Comparison of ENCODE assay signal across 9 cellular contexts in genomic region chr10:110083884-110084283, GRCh38.
DNase-seq lines count a peak whose midpoint lies in the region; ATAC-seq, FAIRE-seq and TF ChIP-seq lines count a peak whose summit lies in the region.
"Had no signal": no experiment of that assay in that cellular context is flagged by ENCODE, and none has a peak within 500 bp of the region (broad histone marks: within the 10 kb centered on the region; RNA-seq: fewer than 3 reads in every experiment).

No MANE protein-coding gene starts in this region.

- H3K9me3 ChIP-seq in H1 (ENCODE audit: insufficient read depth in 2 of 2, low read depth in 1 of 2, low read length in 1 of 2): no peaks in the 10 kb centered on the region
- H3K9me3 ChIP-seq in pancreas: no peaks in the 10 kb centered on the region
- H3K9me3 ChIP-seq: BLaER1 had no signal

- CTCF ChIA-PET in H1 (lab: Charles Lee; ENCODE audit: partially characterized antibody): interaction anchor here (0.6 to 4.7 kb wide), 4 partner anchors 10 to 200 kb away, joined by 3 to 16 read pairs (median 3); no protein-coding TSS in a partner anchor

- no peak overlapping the region for H3K14ac ChIP-seq in H1 (ENCODE audit: insufficient read length)

- no peaks in the 10 kb centered on the region for H3K79me1 ChIP-seq in H1 (ENCODE audit: low read depth, low read length)

- H2BK20ac ChIP-seq in H1 (ENCODE audit: low read length): no peak overlapping the region

- H3K4me1 Mint-ChIP-seq in T-helper 2 cell treated with Interferon-gamma antibody and Interleukin-4, amounts not matched to agents 5 μg/mL and 100 μg/mL, for 36 hours (ENCODE audit: low read depth): peaks cover 74% of the 10 kb centered on the region

- H2BK5ac ChIP-seq in H1 (ENCODE audit: low read depth, low read length): no peak overlapping the region

- peaks cover 4% of the 10 kb centered on the region for H3K9me3 Mint-ChIP-seq in T-helper 2 cell treated with Interferon-gamma antibody and Interleukin-4, amounts not matched to agents 5 μg/mL and 100 μg/mL, for 36 hours

- H3K56ac ChIP-seq in H1 (replicated peaks; ENCODE audit: insufficient read length, low read depth, low read length): no peak overlapping the region

- no peak for TF ChIP-seq CTCF in H1 (IDR thresholded peaks at IDR 0.05; ENCODE audit: control extremely low read depth in 1 of 3, insufficient read depth in 1 of 3, low read depth in 1 of 3, low read length in 3 of 3)
- TF ChIP-seq CTCF in pancreas (IDR thresholded peaks at IDR 0.05): no peak

- H3K4me3 Mint-ChIP-seq in T-helper 2 cell treated with Interferon-gamma antibody and Interleukin-4, amounts not matched to agents 5 μg/mL and 100 μg/mL, for 36 hours: no peak overlapping the region

- H4K5ac ChIP-seq in H1 (ENCODE audit: insufficient read length, low read depth, low read length): peak overlapping the region; percentile 29

- TF ChIP-seq EP300 in H1 (IDR thresholded peaks at IDR 0.05; ENCODE audit: borderline replicate concordance in 1 of 2, low read depth in 2 of 2, low read length in 2 of 2): no peak

- DNase-seq in T-helper 2 cell treated with Interferon-gamma antibody and Interleukin-4, amounts not matched to agents 5 μg/mL and 100 μg/mL, for 36 hours (ENCODE audit: low spot score): no peak
- DNase-seq in T-helper 2 cell: no peak
- DNase-seq in NCI-H2227 (lab: John Stamatoyannopoulos, UW; ENCODE audit: unreplicated experiment): peak; percentile 1
- DNase-seq in H1 (ENCODE audit: low read depth in 1 of 2, low spot score in 2 of 2): no peak
- no peak for DNase-seq in pancreas
- DNase-seq in AG20443 (ENCODE audit: low spot score): no peak
- DNase-seq in stimulated activated naive CD4-positive, alpha-beta T cell treated with Interleukin-2 at 50 U/mL for 16 hours (lab: John Stamatoyannopoulos, UW): no peak

- H2AK5ac ChIP-seq in H1 (ENCODE audit: low read depth, low read length): no peak overlapping the region

- no peak overlapping the region for H2BK12ac ChIP-seq in H1 (ENCODE audit: low read depth, low read length)

- FAIRE-seq in H1 (lab: Jason Lieb, UNC): no peak
- no peak for FAIRE-seq in pancreas (lab: Jason Lieb, UNC)

- H3K36me3 ChIP-seq in H1 (ENCODE audit: control insufficient read depth in 2 of 4, insufficient read depth in 4 of 4, low read length in 3 of 4) (no peaks in the 10 kb centered on the region), pancreas (no peaks in the 10 kb centered on the region)

- POLR2A ChIA-PET in H1 (lab: Charles Lee; ENCODE audit: partially characterized antibody): interaction anchor here (0.7 to 1.4 kb wide), 2 partner anchors 9 to 23 kb away, joined by 3 to 4 read pairs; no protein-coding TSS in a partner anchor

- H3K27ac Mint-ChIP-seq in T-helper 2 cell treated with Interferon-gamma antibody and Interleukin-4, amounts not matched to agents 5 μg/mL and 100 μg/mL, for 36 hours: peak overlapping the region; percentile 43

- peaks cover 0 to 2% of the 10 kb centered on the region in 2 experiments for H4K20me1 ChIP-seq in H1 (replicated peaks in 1 of 2; ENCODE audit: control insufficient read depth in 1 of 2, insufficient read depth in 2 of 2, low read length in 2 of 2)
- H4K20me1 ChIP-seq: BLaER1 had no signal

- H3K27ac ChIP-seq in H1 (ENCODE audit: low read depth, low read length): no peak overlapping the region
- no peak overlapping the region for H3K27ac ChIP-seq in pancreas
- H3K27ac ChIP-seq: BLaER1 had no signal

- H3K27me3 ChIP-seq in H1 (replicated peaks in 1 of 4; ENCODE audit: control insufficient read depth in 3 of 4, extremely low read depth in 1 of 4, insufficient read depth in 3 of 4, low read length in 3 of 4): no peaks in the 10 kb centered on the region; a peak in 1 of 7 replicates
- H3K27me3 ChIP-seq in pancreas: no peaks in the 10 kb centered on the region
- H3K27me3 ChIP-seq: BLaER1 had no signal

- H4K91ac ChIP-seq in H1 (replicated peaks; ENCODE audit: insufficient read length, low read length): no peak overlapping the region

- H3K79me2 ChIP-seq in H1 (ENCODE audit: control insufficient read depth in 1 of 2, insufficient read depth in 2 of 2, low read length in 2 of 2): peaks cover 0 to 45% of the 10 kb centered on the region in 2 experiments; a peak in 2 of 4 replicates

- no peak overlapping the region for H4K8ac ChIP-seq in H1 (ENCODE audit: extremely low read depth, insufficient read depth, low read length)

- no peak overlapping the region for H3K18ac ChIP-seq in H1 (ENCODE audit: extremely low read depth, low read length)

- H3K36me3 Mint-ChIP-seq in T-helper 2 cell treated with Interferon-gamma antibody and Interleukin-4, amounts not matched to agents 5 μg/mL and 100 μg/mL, for 36 hours (ENCODE audit: low read depth): peaks cover 55% of the 10 kb centered on the region

- no peak for TF ChIP-seq POLR2A in H1 (IDR thresholded peaks at IDR 0.05; ENCODE audit: control extremely low read depth in 1 of 2, low read depth in 2 of 2, low read length in 2 of 2)

- H3K4me1 ChIP-seq in H1 (replicated peaks in 1 of 4; ENCODE audit: control insufficient read depth in 3 of 4, insufficient read depth in 4 of 4, low read length in 3 of 4) (peaks cover 0 to 7% (median 5%) of the 10 kb centered on the region in 4 experiments; a peak in 4 of 7 replicates), pancreas (peaks cover 0 to 32% (median 23%) of the 10 kb centered on the region in 3 donors)

- peak in 3 of 4 donors; percentile 27 to 51 (median 32) for ATAC-seq in pancreas
- no peak for ATAC-seq in HG03139 (IDR thresholded peaks at IDR 0.05; ENCODE audit: unreplicated experiment)

- no peak overlapping the region for H3K23ac ChIP-seq in H1 (ENCODE audit: insufficient read length)

- no peaks in the 10 kb centered on the region for H3K23me2 ChIP-seq in H1 (ENCODE audit: low read depth, low read length)

- TF ChIP-seq RAD21 in H1 (IDR thresholded peaks at IDR 0.05 in 1 of 2, conservative IDR thresholded peaks at IDR 0.05 in 1 of 2; ENCODE audit: low read depth in 2 of 2, low read length in 2 of 2): no peak

- no peak overlapping the region for H3K4me3 ChIP-seq in H1 (ENCODE audit: extremely low read depth in 1 of 4, insufficient read depth in 2 of 4, low read depth in 3 of 4, low read length in 4 of 4)
- no peak overlapping the region for H3K4me3 ChIP-seq in pancreas
- H3K4me3 ChIP-seq: BLaER1 had no signal

- H3K4me2 ChIP-seq in H1 (ENCODE audit: insufficient read depth in 1 of 2, low read depth in 2 of 2, low read length in 2 of 2): no peak overlapping the region; a peak in 1 of 4 replicates
- H3K4me2 ChIP-seq: BLaER1 had no signal

- H3K9ac ChIP-seq in H1 (replicated peaks in 1 of 4; ENCODE audit: extremely low read depth in 1 of 4, low read depth in 3 of 4, low read length in 3 of 4): no peak overlapping the region
- H3K9ac ChIP-seq: BLaER1 had no signal

- no peak overlapping the region for H3K4ac ChIP-seq in H1 (replicated peaks; ENCODE audit: insufficient read length, low read depth, low read length)

- no peaks in the 10 kb centered on the region for H3K27me3 Mint-ChIP-seq in T-helper 2 cell treated with Interferon-gamma antibody and Interleukin-4, amounts not matched to agents 5 μg/mL and 100 μg/mL, for 36 hours (ENCODE audit: low read depth)

- intact Hi-C loops in pancreas (cut with DNase I): no loop called here

- H2AFZ ChIP-seq in H1 (ENCODE audit: low read length): no peak overlapping the region

- H2BK15ac ChIP-seq in H1 (ENCODE audit: low read length): no peak overlapping the region

- no peak overlapping the region for H2BK120ac ChIP-seq in H1 (replicated peaks; ENCODE audit: low read depth, low read length)

TF ChIP-seq in H1, 55 proteins besides CTCF, POLR2A, EP300 and RAD21:
- TF ChIP-seq EGR1 (IDR thresholded peaks at IDR 0.05; ENCODE audit: borderline replicate concordance, low read depth, low read length) (no peak), ASH2L (IDR thresholded peaks at IDR 0.05; ENCODE audit: low read length) (no peak), SP4 (IDR thresholded peaks at IDR 0.05; ENCODE audit: low read length) (no peak), BACH1 (IDR thresholded peaks at IDR 0.05; ENCODE audit: low read length) (peak; percentile 84), PHF8 (conservative IDR thresholded peaks at IDR 0.05; ENCODE audit: low read depth, low read length) (no peak), MAFK (IDR thresholded peaks at IDR 0.05; ENCODE audit: low read depth, low read length) (peak; percentile 90), EZH2 (IDR thresholded peaks at IDR 0.05; ENCODE audit: low read depth, low read length, severe bottlenecking) (no peak), ZNF274 (IDR thresholded peaks at IDR 0.05; ENCODE audit: borderline replicate concordance, extremely low read depth, low read length) (no peak), SP2 (IDR thresholded peaks at IDR 0.05; ENCODE audit: low read length) (no peak), TCF12 (IDR thresholded peaks at IDR 0.05; ENCODE audit: low read depth, low read length) (no peak), SIX5 (IDR thresholded peaks at IDR 0.05; ENCODE audit: low read depth, low read length) (no peak), NRF1 (IDR thresholded peaks at IDR 0.05; ENCODE audit: low read depth, low read length) (no peak), RNF2 (IDR thresholded peaks at IDR 0.05; ENCODE audit: borderline replicate concordance, low read depth, low read length, missing control alignments, poor library complexity, severe bottlenecking) (no peak), TAF1 (IDR thresholded peaks at IDR 0.05; ENCODE audit: low read depth, low read length) (no peak), CBX8 (IDR thresholded peaks at IDR 0.05; ENCODE audit: borderline replicate concordance, low read depth, low read length) (no peak)
- TF ChIP-seq, protein P1, sequence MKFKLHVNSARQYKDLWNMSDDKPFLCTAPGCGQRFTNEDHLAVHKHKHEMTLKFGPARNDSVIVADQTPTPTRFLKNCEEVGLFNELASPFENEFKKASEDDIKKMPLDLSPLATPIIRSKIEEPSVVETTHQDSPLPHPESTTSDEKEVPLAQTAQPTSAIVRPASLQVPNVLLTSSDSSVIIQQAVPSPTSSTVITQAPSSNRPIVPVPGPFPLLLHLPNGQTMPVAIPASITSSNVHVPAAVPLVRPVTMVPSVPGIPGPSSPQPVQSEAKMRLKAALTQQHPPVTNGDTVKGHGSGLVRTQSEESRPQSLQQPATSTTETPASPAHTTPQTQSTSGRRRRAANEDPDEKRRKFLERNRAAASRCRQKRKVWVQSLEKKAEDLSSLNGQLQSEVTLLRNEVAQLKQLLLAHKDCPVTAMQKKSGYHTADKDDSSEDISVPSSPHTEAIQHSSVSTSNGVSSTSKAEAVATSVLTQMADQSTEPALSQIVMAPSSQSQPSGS (IDR thresholded peaks at IDR 0.05; ENCODE audit: low read length): no peak
- TF ChIP-seq, protein P2, sequence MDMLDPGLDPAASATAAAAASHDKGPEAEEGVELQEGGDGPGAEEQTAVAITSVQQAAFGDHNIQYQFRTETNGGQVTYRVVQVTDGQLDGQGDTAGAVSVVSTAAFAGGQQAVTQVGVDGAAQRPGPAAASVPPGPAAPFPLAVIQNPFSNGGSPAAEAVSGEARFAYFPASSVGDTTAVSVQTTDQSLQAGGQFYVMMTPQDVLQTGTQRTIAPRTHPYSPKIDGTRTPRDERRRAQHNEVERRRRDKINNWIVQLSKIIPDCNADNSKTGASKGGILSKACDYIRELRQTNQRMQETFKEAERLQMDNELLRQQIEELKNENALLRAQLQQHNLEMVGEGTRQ (IDR thresholded peaks at IDR 0.05; ENCODE audit: low read length): no peak
TF ChIP-seq in H1: peak in this region for 2.
